Comparison of ENCODE assay signal across 14 cellular contexts in the genomic region with DNA sequence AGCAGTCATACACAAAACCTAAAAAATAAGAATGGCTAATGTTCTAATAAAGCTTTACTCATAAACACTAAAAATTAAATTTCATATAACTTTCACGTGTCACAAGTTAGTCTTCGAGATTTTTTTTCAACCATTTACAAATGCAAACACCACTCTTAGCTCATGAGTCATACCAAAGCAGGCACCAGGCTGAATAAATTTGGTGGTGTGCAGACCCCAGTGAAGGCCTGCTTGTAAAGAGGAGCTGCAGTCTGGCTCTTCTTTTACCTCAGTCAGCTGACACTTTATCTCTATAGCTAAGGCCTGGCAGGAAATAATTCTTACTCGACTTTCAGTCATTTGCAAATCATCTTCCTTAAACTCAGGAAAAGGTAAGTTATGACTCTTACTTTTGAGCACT.
"Had no signal": no experiment of that assay in that cellular context is flagged by ENCODE, and none has a peak within 500 bp of the region (broad histone marks: within the 10 kb centered on the region; RNA-seq: fewer than 3 reads in every experiment).

No MANE protein-coding gene starts in this region.

- ATAC-seq: activated CD4-positive, CD25-positive, alpha-beta regulatory T cell treated with anti-CD3 and anti-CD28 coated beads, Interleukin-2, amount 50 U/mL, for 24 hours; lower lobe of right lung; naive thymus-derived CD4-positive, alpha-beta T cell; T-helper 17 cell had no signal

- H3K9ac ChIP-seq: parathyroid adenoma had no signal

- H3K4me3 Mint-ChIP-seq: activated naive CD8-positive, alpha-beta T cell; activated T-cell treated with anti-CD3 and anti-CD28 coated beads, Interleukin-2, amount 50 U/mL, for 24 hours; naive thymus-derived CD4-positive, alpha-beta T cell; T-helper 17 cell had no signal

- DNase-seq: activated CD4-positive, alpha-beta T cell treated with anti-CD3 and anti-CD28 coated beads, Interleukin-2, amount 50 U/mL, for 4 hours; activated effector memory CD4-positive, alpha-beta T cell treated with Interleukin-2 at 50 U/mL for 16 hours; activated T-cell treated with anti-CD3 and anti-CD28 coated beads, Interleukin-2, amount 50 U/mL, for 24 hours; colonic mucosa; hippocampal formation; lower lobe of right lung; naive thymus-derived CD4-positive, alpha-beta T cell; retina; T-helper 17 cell had no signal

- H3K79me2 ChIP-seq: parathyroid adenoma had no signal

- H3K27me3 ChIP-seq: colonic mucosa had no signal

- H3K27ac ChIP-seq: colonic mucosa, lower lobe of right lung, parathyroid adenoma, skin epidermis had no signal

- H3K9me3 ChIP-seq: colonic mucosa, lower lobe of right lung had no signal

- H3K27me3 Mint-ChIP-seq: activated naive CD8-positive, alpha-beta T cell; activated T-cell treated with anti-CD3 and anti-CD28 coated beads, Interleukin-2, amount 50 U/mL, for 24 hours; naive thymus-derived CD4-positive, alpha-beta T cell; T-helper 17 cell had no signal

- H3K36me3 ChIP-seq: colonic mucosa had no signal

- H3K27ac Mint-ChIP-seq: activated T-cell treated with anti-CD3 and anti-CD28 coated beads, Interleukin-2, amount 50 U/mL, for 24 hours; naive thymus-derived CD4-positive, alpha-beta T cell had no signal

- H3K4me3 ChIP-seq: colonic mucosa, lower lobe of right lung, skin epidermis had no signal

- FAIRE-seq: TTC549 had no signal

- H3K4me1 ChIP-seq: colonic mucosa, lower lobe of right lung, parathyroid adenoma had no signal

- H2AFZ ChIP-seq: parathyroid adenoma had no signal
